Comparison of ENCODE assay signal across 1 cellular context in the genomic region with DNA sequence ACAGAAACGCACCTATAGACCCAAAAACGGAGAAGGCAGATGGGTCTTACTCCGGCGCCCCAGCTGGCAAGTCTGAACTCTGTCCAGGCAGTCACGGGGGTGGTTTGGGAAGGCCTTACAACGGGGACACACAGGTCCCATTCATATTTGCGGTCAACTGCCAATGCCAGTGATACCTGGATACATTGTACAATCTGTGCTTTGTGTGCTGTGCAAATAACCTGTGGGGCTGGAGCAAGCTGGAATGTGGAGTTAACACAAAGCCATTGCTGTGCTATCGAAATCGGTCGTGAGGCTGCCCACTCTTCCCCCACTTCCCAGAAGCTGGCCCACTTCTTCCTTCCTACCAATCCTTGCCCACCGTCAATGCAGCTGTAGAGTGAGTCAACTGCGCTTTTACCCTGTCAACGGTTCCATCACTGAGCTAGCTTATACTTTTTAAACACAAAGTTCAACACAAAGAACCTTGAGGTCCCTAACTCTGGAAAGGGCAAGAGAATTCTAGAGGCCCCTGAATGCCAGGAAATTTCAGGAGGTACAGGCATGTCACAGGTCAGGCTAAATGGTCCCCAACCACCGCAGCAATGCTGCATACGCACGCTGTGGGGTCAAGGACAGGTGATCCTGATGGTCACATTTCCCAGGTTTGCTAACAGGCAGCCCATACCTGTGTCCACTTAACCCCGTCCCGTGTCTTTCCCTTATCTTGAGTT.
TF ChIP-seq lines count a peak whose summit lies in the region.

No MANE protein-coding gene starts in this region.

TF ChIP-seq in HepG2, 621 proteins besides CTCF, POLR2A, EP300 and RAD21 (continued from another document and continues in another):
- TF ChIP-seq, protein P1, sequence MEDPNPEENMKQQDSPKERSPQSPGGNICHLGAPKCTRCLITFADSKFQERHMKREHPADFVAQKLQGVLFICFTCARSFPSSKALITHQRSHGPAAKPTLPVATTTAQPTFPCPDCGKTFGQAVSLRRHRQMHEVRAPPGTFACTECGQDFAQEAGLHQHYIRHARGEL (CRISPR knock-in tag; IDR thresholded peaks at IDR 0.05), result no peak
- peak; percentile 74 for TF ChIP-seq KDM6A (CRISPR knock-in tag; IDR thresholded peaks at IDR 0.05; ENCODE audit: low read depth)
- TF ChIP-seq, protein P2, sequence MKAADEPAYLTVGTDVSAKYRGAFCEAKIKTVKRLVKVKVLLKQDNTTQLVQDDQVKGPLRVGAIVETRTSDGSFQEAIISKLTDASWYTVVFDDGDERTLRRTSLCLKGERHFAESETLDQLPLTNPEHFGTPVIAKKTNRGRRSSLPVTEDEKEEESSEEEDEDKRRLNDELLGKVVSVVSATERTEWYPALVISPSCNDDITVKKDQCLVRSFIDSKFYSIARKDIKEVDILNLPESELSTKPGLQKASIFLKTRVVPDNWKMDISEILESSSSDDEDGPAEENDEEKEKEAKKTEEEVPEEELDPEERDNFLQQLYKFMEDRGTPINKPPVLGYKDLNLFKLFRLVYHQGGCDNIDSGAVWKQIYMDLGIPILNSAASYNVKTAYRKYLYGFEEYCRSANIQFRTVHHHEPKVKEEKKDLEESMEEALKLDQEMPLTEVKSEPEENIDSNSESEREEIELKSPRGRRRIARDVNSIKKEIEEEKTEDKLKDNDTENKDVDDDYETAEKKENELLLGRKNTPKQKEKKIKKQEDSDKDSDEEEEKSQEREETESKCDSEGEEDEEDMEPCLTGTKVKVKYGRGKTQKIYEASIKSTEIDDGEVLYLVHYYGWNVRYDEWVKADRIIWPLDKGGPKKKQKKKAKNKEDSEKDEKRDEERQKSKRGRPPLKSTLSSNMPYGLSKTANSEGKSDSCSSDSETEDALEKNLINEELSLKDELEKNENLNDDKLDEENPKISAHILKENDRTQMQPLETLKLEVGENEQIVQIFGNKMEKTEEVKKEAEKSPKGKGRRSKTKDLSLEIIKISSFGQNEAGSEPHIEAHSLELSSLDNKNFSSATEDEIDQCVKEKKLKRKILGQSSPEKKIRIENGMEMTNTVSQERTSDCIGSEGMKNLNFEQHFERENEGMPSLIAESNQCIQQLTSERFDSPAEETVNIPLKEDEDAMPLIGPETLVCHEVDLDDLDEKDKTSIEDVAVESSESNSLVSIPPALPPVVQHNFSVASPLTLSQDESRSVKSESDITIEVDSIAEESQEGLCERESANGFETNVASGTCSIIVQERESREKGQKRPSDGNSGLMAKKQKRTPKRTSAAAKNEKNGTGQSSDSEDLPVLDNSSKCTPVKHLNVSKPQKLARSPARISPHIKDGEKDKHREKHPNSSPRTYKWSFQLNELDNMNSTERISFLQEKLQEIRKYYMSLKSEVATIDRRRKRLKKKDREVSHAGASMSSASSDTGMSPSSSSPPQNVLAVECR (CRISPR knock-in tag; IDR thresholded peaks at IDR 0.05; ENCODE audit: borderline replicate concordance), result peak; percentile 75; the same call in 1 of the 2 replicates
- no peak for TF ChIP-seq AHR (CRISPR knock-in tag; IDR thresholded peaks at IDR 0.05)
- no peak for TF ChIP-seq ZNF530 (CRISPR knock-in tag; IDR thresholded peaks at IDR 0.05; ENCODE audit: low read depth)
- TF ChIP-seq RFX1 (IDR thresholded peaks at IDR 0.05), result no peak
- peak; percentile 90; the same call in 1 of the 2 replicates for TF ChIP-seq ZNF644 (CRISPR knock-in tag; IDR thresholded peaks at IDR 0.05; ENCODE audit: low read depth)
- TF ChIP-seq PHF21A (CRISPR knock-in tag; IDR thresholded peaks at IDR 0.05), result peak; percentile 99
- peak; percentile 62 for TF ChIP-seq DPF2 (CRISPR knock-in tag; IDR thresholded peaks at IDR 0.05; ENCODE audit: borderline replicate concordance, low read depth)
- TF ChIP-seq RAD51 (IDR thresholded peaks at IDR 0.05; ENCODE audit: borderline replicate concordance), result no peak
- TF ChIP-seq FOXC1 (CRISPR knock-in tag; IDR thresholded peaks at IDR 0.05; ENCODE audit: borderline replicate concordance), result no peak; the same call in 1 of the 2 replicates
- TF ChIP-seq, protein P3, sequence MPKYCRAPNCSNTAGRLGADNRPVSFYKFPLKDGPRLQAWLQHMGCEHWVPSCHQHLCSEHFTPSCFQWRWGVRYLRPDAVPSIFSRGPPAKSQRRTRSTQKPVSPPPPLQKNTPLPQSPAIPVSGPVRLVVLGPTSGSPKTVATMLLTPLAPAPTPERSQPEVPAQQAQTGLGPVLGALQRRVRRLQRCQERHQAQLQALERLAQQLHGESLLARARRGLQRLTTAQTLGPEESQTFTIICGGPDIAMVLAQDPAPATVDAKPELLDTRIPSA (CRISPR knock-in tag; IDR thresholded peaks at IDR 0.05; ENCODE audit: borderline replicate concordance), result no peak
- TF ChIP-seq ZBTB8A (CRISPR knock-in tag; IDR thresholded peaks at IDR 0.05; ENCODE audit: borderline replicate concordance, low read depth), result no peak
- TF ChIP-seq MLLT10 (CRISPR knock-in tag; IDR thresholded peaks at IDR 0.05), result no peak
- TF ChIP-seq ZBTB7A (CRISPR knock-in tag; IDR thresholded peaks at IDR 0.05), result no peak
- no peak for TF ChIP-seq MYNN (CRISPR knock-in tag; IDR thresholded peaks at IDR 0.05; ENCODE audit: low read depth)
- TF ChIP-seq, protein P4, sequence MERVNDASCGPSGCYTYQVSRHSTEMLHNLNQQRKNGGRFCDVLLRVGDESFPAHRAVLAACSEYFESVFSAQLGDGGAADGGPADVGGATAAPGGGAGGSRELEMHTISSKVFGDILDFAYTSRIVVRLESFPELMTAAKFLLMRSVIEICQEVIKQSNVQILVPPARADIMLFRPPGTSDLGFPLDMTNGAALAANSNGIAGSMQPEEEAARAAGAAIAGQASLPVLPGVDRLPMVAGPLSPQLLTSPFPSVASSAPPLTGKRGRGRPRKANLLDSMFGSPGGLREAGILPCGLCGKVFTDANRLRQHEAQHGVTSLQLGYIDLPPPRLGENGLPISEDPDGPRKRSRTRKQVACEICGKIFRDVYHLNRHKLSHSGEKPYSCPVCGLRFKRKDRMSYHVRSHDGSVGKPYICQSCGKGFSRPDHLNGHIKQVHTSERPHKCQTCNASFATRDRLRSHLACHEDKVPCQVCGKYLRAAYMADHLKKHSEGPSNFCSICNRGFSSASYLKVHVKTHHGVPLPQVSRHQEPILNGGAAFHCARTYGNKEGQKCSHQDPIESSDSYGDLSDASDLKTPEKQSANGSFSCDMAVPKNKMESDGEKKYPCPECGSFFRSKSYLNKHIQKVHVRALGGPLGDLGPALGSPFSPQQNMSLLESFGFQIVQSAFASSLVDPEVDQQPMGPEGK (CRISPR knock-in tag; IDR thresholded peaks at IDR 0.05), result peak; percentile 91
- no peak for TF ChIP-seq ZNF850 (CRISPR knock-in tag; conservative IDR thresholded peaks at IDR 0.05)
- peak; percentile 67; the same call in 1 of the 2 replicates for TF ChIP-seq KDM2A (CRISPR knock-in tag; IDR thresholded peaks at IDR 0.05; ENCODE audit: borderline replicate concordance, low read depth)
- TF ChIP-seq, protein P5, sequence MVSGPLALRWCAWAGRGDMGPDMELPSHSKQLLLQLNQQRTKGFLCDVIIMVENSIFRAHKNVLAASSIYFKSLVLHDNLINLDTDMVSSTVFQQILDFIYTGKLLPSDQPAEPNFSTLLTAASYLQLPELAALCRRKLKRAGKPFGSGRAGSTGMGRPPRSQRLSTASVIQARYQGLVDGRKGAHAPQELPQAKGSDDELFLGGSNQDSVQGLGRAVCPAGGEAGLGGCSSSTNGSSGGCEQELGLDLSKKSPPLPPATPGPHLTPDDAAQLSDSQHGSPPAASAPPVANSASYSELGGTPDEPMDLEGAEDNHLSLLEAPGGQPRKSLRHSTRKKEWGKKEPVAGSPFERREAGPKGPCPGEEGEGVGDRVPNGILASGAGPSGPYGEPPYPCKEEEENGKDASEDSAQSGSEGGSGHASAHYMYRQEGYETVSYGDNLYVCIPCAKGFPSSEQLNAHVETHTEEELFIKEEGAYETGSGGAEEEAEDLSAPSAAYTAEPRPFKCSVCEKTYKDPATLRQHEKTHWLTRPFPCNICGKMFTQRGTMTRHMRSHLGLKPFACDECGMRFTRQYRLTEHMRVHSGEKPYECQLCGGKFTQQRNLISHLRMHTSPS (CRISPR knock-in tag; IDR thresholded peaks at IDR 0.05; ENCODE audit: low read depth), result peak; percentile 86
- no peak for TF ChIP-seq ZNF841 (CRISPR knock-in tag; IDR thresholded peaks at IDR 0.05; ENCODE audit: borderline replicate concordance)
- TF ChIP-seq, protein P6, sequence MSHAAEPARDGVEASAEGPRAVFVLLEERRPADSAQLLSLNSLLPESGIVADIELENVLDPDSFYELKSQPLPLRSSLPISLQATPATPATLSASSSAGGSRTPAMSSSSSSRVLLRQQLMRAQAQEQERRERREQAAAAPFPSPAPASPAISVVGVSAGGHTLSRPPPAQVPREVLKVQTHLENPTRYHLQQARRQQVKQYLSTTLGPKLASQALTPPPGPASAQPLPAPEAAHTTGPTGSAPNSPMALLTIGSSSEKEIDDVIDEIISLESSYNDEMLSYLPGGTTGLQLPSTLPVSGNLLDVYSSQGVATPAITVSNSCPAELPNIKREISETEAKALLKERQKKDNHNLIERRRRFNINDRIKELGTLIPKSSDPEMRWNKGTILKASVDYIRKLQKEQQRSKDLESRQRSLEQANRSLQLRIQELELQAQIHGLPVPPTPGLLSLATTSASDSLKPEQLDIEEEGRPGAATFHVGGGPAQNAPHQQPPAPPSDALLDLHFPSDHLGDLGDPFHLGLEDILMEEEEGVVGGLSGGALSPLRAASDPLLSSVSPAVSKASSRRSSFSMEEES (CRISPR knock-in tag; IDR thresholded peaks at IDR 0.05), result peak; percentile 97
- peak; percentile 82; the same call in 1 of the 2 replicates for TF ChIP-seq ZSCAN21 (CRISPR knock-in tag; IDR thresholded peaks at IDR 0.05; ENCODE audit: borderline replicate concordance)
- no peak for TF ChIP-seq ZNF7 (CRISPR knock-in tag; IDR thresholded peaks at IDR 0.05)
- TF ChIP-seq, protein P7, sequence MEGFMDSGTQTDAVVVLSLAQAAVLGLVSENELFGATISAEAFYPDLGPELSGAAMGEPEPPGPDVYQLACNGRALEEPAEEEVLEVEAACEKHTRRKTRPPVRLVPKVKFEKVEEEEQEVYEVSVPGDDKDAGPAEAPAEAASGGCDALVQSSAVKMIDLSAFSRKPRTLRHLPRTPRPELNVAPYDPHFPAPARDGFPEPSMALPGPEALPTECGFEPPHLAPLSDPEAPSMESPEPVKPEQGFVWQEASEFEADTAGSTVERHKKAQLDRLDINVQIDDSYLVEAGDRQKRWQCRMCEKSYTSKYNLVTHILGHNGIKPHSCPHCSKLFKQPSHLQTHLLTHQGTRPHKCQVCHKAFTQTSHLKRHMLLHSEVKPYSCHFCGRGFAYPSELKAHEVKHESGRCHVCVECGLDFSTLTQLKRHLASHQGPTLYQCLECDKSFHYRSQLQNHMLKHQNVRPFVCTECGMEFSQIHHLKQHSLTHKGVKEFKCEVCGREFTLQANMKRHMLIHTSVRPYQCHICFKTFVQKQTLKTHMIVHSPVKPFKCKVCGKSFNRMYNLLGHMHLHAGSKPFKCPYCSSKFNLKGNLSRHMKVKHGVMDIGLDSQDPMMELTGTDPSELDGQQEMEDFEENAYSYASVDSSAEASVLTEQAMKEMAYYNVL (CRISPR knock-in tag; IDR thresholded peaks at IDR 0.05; ENCODE audit: borderline replicate concordance), result peak; percentile 86; the same call in 1 of the 2 replicates
- TF ChIP-seq TBL1XR1 (IDR thresholded peaks at IDR 0.05; ENCODE audit: borderline replicate concordance, low read length, partially characterized antibody), result no peak
- TF ChIP-seq ZNF598 (CRISPR knock-in tag; IDR thresholded peaks at IDR 0.05; ENCODE audit: borderline replicate concordance), result peak; percentile 89; the same call in 1 of the 2 replicates
- TF ChIP-seq, protein P8, sequence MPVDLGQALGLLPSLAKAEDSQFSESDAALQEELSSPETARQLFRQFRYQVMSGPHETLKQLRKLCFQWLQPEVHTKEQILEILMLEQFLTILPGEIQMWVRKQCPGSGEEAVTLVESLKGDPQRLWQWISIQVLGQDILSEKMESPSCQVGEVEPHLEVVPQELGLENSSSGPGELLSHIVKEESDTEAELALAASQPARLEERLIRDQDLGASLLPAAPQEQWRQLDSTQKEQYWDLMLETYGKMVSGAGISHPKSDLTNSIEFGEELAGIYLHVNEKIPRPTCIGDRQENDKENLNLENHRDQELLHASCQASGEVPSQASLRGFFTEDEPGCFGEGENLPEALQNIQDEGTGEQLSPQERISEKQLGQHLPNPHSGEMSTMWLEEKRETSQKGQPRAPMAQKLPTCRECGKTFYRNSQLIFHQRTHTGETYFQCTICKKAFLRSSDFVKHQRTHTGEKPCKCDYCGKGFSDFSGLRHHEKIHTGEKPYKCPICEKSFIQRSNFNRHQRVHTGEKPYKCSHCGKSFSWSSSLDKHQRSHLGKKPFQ (CRISPR knock-in tag; IDR thresholded peaks at IDR 0.05; ENCODE audit: insufficient replicate concordance), result peak; percentile 63
- TF ChIP-seq, protein P9, sequence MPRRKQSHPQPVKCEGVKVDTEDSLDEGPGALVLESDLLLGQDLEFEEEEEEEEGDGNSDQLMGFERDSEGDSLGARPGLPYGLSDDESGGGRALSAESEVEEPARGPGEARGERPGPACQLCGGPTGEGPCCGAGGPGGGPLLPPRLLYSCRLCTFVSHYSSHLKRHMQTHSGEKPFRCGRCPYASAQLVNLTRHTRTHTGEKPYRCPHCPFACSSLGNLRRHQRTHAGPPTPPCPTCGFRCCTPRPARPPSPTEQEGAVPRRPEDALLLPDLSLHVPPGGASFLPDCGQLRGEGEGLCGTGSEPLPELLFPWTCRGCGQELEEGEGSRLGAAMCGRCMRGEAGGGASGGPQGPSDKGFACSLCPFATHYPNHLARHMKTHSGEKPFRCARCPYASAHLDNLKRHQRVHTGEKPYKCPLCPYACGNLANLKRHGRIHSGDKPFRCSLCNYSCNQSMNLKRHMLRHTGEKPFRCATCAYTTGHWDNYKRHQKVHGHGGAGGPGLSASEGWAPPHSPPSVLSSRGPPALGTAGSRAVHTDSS (CRISPR knock-in tag; conservative IDR thresholded peaks at IDR 0.05), result no peak
- TF ChIP-seq JARID2 (CRISPR knock-in tag; IDR thresholded peaks at IDR 0.05; ENCODE audit: insufficient replicate concordance), result no peak
- TF ChIP-seq, protein P10, sequence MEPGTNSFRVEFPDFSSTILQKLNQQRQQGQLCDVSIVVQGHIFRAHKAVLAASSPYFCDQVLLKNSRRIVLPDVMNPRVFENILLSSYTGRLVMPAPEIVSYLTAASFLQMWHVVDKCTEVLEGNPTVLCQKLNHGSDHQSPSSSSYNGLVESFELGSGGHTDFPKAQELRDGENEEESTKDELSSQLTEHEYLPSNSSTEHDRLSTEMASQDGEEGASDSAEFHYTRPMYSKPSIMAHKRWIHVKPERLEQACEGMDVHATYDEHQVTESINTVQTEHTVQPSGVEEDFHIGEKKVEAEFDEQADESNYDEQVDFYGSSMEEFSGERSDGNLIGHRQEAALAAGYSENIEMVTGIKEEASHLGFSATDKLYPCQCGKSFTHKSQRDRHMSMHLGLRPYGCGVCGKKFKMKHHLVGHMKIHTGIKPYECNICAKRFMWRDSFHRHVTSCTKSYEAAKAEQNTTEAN (CRISPR knock-in tag; conservative IDR thresholded peaks at IDR 0.05), result peak; percentile 71
- no peak for TF ChIP-seq ARID2 (CRISPR knock-in tag; IDR thresholded peaks at IDR 0.05; ENCODE audit: borderline replicate concordance)
- no peak for TF ChIP-seq NFRKB (IDR thresholded peaks at IDR 0.05)
- TF ChIP-seq ZNF75D (CRISPR knock-in tag; IDR thresholded peaks at IDR 0.05; ENCODE audit: borderline replicate concordance), result no peak
- TF ChIP-seq NR2F6 (IDR thresholded peaks at IDR 0.05), result peak; percentile 98
- peak; percentile 99 for TF ChIP-seq NR2F6 (CRISPR knock-in tag; IDR thresholded peaks at IDR 0.05)
